Comparison of ENCODE assay signal across 8 cellular contexts in genomic region chr16:68538880-68539701, GRCh38. TPM values are rescaled to one million over a fixed set of nuclear protein-coding genes. Genes with fewer than 3 reads are reported as not detected.
DNase-seq lines count a peak whose midpoint lies in the region; ATAC-seq, FAIRE-seq and TF ChIP-seq lines count a peak whose summit lies in the region.

Gene ZFP90, plus strand, starts transcription at chr16:68539291. Its CDS starts 502 bp downstream, at chr16:68539793.

- DNase-seq in GM12891 (ENCODE audit: insufficient read length, low spot score) (peak; percentile 98), NCI-H146 (lab: John Stamatoyannopoulos, UW) (peak; percentile 88), amygdala (lab: John Stamatoyannopoulos, UW) (peak; percentile 22 to 91 (median 72)), right atrium auricular region (ENCODE audit: low spot score) (peak; percentile 86), pulmonary artery endothelial cell (ENCODE audit: low read depth, low spot score) (peak; percentile 45), urothelium cell line (ENCODE audit: low spot score) (peak; percentile 97)

- H3K4me3 Mint-ChIP-seq in T-helper 1 cell treated with Interleukin-12 subunit alpha and Interleukin-12 subunit beta and Interleukin-4 antibody, amounts not matched to agents 30 μg/mL and 1 μg/mL, for 36 hours, result peak within 1 kb of the TSS; percentile 89

- no peaks in the 10 kb centered on the region for H3K27me3 Mint-ChIP-seq in T-helper 1 cell treated with Interleukin-12 subunit alpha and Interleukin-12 subunit beta and Interleukin-4 antibody, amounts not matched to agents 30 μg/mL and 1 μg/mL, for 36 hours (ENCODE audit: low read depth)

- peaks cover 38% of the 10 kb centered on the region for H3K36me3 Mint-ChIP-seq in T-helper 1 cell treated with Interleukin-12 subunit alpha and Interleukin-12 subunit beta and Interleukin-4 antibody, amounts not matched to agents 30 μg/mL and 1 μg/mL, for 36 hours (ENCODE audit: low read depth)

- H3K4me1 ChIP-seq in right atrium auricular region, result peaks cover 0 to 7% of the 10 kb centered on the region in 2 donors

- peak within 1 kb of the TSS; percentile 68 to 93 for H3K4me3 ChIP-seq in right atrium auricular region

- peak within 1 kb of the TSS; percentile 97 for H3K27ac Mint-ChIP-seq in T-helper 1 cell treated with Interleukin-12 subunit alpha and Interleukin-12 subunit beta and Interleukin-4 antibody, amounts not matched to agents 30 μg/mL and 1 μg/mL, for 36 hours

- H3K27ac ChIP-seq in right atrium auricular region, result peak within 1 kb of the TSS; percentile 72 to 84

- no peaks in the 10 kb centered on the region for H3K9me3 ChIP-seq in right atrium auricular region

- TF ChIP-seq POLR2A in GM12891 (IDR thresholded peaks at IDR 0.05; ENCODE audit: low read depth, low read length), result 0 out of 2 replicates have a peak, but pooled peaks have one; percentile 37

- FAIRE-seq in GM12891 (lab: Jason Lieb, UNC) (peak; percentile 97), urothelium cell line (lab: Jason Lieb, UNC) (peak; percentile 37)

- ATAC-seq in HG02798 (IDR thresholded peaks at IDR 0.05; ENCODE audit: poor library complexity, unreplicated experiment), result peak; percentile 96

- H3K36me3 ChIP-seq in right atrium auricular region, result no peaks in the 10 kb centered on the region

- no peaks in the 10 kb centered on the region for H3K27me3 ChIP-seq in right atrium auricular region

- TF ChIP-seq CTCF in right atrium auricular region (IDR thresholded peaks at IDR 0.05), result peak in 1 of 2 donors; percentile 23

- peaks cover 8% of the 10 kb centered on the region for H3K4me1 Mint-ChIP-seq in T-helper 1 cell treated with Interleukin-12 subunit alpha and Interleukin-12 subunit beta and Interleukin-4 antibody, amounts not matched to agents 30 μg/mL and 1 μg/mL, for 36 hours (ENCODE audit: low read depth)

- peaks cover 21% of the 10 kb centered on the region for H3K9me3 Mint-ChIP-seq in T-helper 1 cell treated with Interleukin-12 subunit alpha and Interleukin-12 subunit beta and Interleukin-4 antibody, amounts not matched to agents 30 μg/mL and 1 μg/mL, for 36 hours

TF ChIP-seq in GM12891, 5 proteins besides CTCF, POLR2A, EP300 and RAD21:
- TF ChIP-seq POU2F2 (IDR thresholded peaks at IDR 0.05; ENCODE audit: low read depth, low read length), result peak; percentile 25; the same call in 1 of the 2 replicates
- TF ChIP-seq PAX5 (IDR thresholded peaks at IDR 0.05; ENCODE audit: insufficient read depth, low read length, severe bottlenecking), result no peak
- TF ChIP-seq TAF1 (IDR thresholded peaks at IDR 0.05; ENCODE audit: low read depth, low read length), result peak; percentile 49; the same call in 1 of the 2 replicates

RNA-seq across cellular contexts. Expression of gene ZFP90, which starts in this region (rescaled TPM):
- polyA plus RNA-seq in GM12891 (2012; ENCODE audit: low read depth, missing spikeins), result 11.0 TPM
- total RNA-seq in right atrium auricular region, result 10 to 100 TPM in 1 of 2 donors, 1 to 10 TPM in 1; 9.1 to 20.0 TPM
- total RNA-seq in pulmonary artery endothelial cell, result 19.4 and 21.3 TPM in 2 replicates

Comparison
In these comparisons a context has a peak if more than half of its experiments do, and no peak if none do; other contexts are left out.
1. Peak in every context shown above with its lines: DNase-seq, ATAC-seq, H3K4me3 ChIP-seq and H3K27ac ChIP-seq.
2. DNase-seq: peak in every context shown above with its lines; median percentile 98 in GM12891; 97 in urothelium cell line; 88 in NCI-H146; 86 in right atrium auricular region; 72 in amygdala; 45 in pulmonary artery endothelial cell.